26 cellular contexts compared by ENCODE assay signal in genomic region chr9:5357431-5358105, GRCh38. TPM values are rescaled to one million over a fixed set of nuclear protein-coding genes. Genes with fewer than 3 reads are reported as not detected.
"Had no signal": no experiment of that assay in that cellular context is flagged by ENCODE, and none has a peak within 500 bp of the region (broad histone marks: within the 10 kb centered on the region; RNA-seq: fewer than 3 reads in every experiment).

No MANE protein-coding gene starts in this region.

- H3K9me3 ChIP-seq: spleen, tibial nerve had no signal

- H3K27me3 Mint-ChIP-seq: activated CD8-positive, alpha-beta memory T cell treated with anti-CD3 and anti-CD28 coated beads, Interleukin-2, amount 10 ng/mL, durations not matched to agents 7 days and 5 days; activated naive CD4-positive, alpha-beta T cell treated with anti-CD3 and anti-CD28 coated beads, Interleukin-2, amount 10 ng/mL, durations not matched to agents 7 days and 5 days; activated naive CD8-positive, alpha-beta T cell treated with anti-CD3 and anti-CD28 coated beads, Interleukin-2, amount 10 ng/mL, durations not matched to agents 7 days and 5 days; naive thymus-derived CD8-positive, alpha-beta T cell had no signal

- H3K4me1 Mint-ChIP-seq: neural crest cell had no signal

- H3K27me3 ChIP-seq: foreskin keratinocyte, spleen, tibial nerve had no signal

- H3K4me3 Mint-ChIP-seq: activated CD8-positive, alpha-beta memory T cell treated with anti-CD3 and anti-CD28 coated beads, Interleukin-2, amount 10 ng/mL, durations not matched to agents 7 days and 5 days; activated CD8-positive, alpha-beta T cell treated with anti-CD3 and anti-CD28 coated beads, Interleukin-2, amount 10 ng/mL, durations not matched to agents 7 days and 5 days; activated naive CD4-positive, alpha-beta T cell treated with anti-CD3 and anti-CD28 coated beads, Interleukin-2, amount 10 ng/mL, durations not matched to agents 7 days and 5 days; activated naive CD8-positive, alpha-beta T cell treated with anti-CD3 and anti-CD28 coated beads, Interleukin-2, amount 10 ng/mL, durations not matched to agents 7 days and 5 days; mesothelial cell of epicardium; naive thymus-derived CD8-positive, alpha-beta T cell; neural crest cell had no signal

- H3K79me2 ChIP-seq: parathyroid adenoma had no signal

- H3K9ac ChIP-seq: parathyroid adenoma had no signal

- H3K4me3 ChIP-seq: spleen, tibial nerve had no signal

- H2AFZ ChIP-seq: parathyroid adenoma had no signal

- H3K9me3 Mint-ChIP-seq: neural crest cell had no signal

- ATAC-seq: activated CD8-positive, alpha-beta memory T cell treated with anti-CD3 and anti-CD28 coated beads, Interleukin-2, amount 10 ng/mL, durations not matched to agents 7 days and 5 days; activated CD8-positive, alpha-beta T cell treated with anti-CD3 and anti-CD28 coated beads, Interleukin-2, amount 10 ng/mL, durations not matched to agents 7 days and 5 days; esophagus mucosa; foreskin keratinocyte; naive thymus-derived CD8-positive, alpha-beta T cell had no signal

- H3K27ac Mint-ChIP-seq: activated CD8-positive, alpha-beta memory T cell treated with anti-CD3 and anti-CD28 coated beads, Interleukin-2, amount 10 ng/mL, durations not matched to agents 7 days and 5 days; activated CD8-positive, alpha-beta T cell treated with anti-CD3 and anti-CD28 coated beads, Interleukin-2, amount 10 ng/mL, durations not matched to agents 7 days and 5 days; activated naive CD4-positive, alpha-beta T cell treated with anti-CD3 and anti-CD28 coated beads, Interleukin-2, amount 10 ng/mL, durations not matched to agents 7 days and 5 days; activated naive CD8-positive, alpha-beta T cell treated with anti-CD3 and anti-CD28 coated beads, Interleukin-2, amount 10 ng/mL, durations not matched to agents 7 days and 5 days; mesothelial cell of epicardium had no signal

- H3K27ac ChIP-seq: foreskin keratinocyte, parathyroid adenoma, spleen, tibial nerve had no signal

- DNase-seq: activated CD4-positive, alpha-beta T cell treated with anti-CD3 and anti-CD28 coated beads, Interleukin-2, amount 50 U/mL, for 1 hour; activated CD4-positive, CD25-positive, alpha-beta regulatory T cell treated with anti-CD3 and anti-CD28 coated beads, Interleukin-2, amount 50 U/mL, for 72 hours; activated CD8-positive, alpha-beta memory T cell treated with anti-CD3 and anti-CD28 coated beads, Interleukin-2, amount 10 ng/mL, durations not matched to agents 7 days and 5 days; activated CD8-positive, alpha-beta T cell treated with anti-CD3 and anti-CD28 coated beads, Interleukin-2, amount 10 ng/mL, durations not matched to agents 7 days and 5 days; activated effector memory CD4-positive, alpha-beta T cell treated with anti-CD3 and anti-CD28 coated beads, Interleukin-2, amount 50 U/mL, for 16 hours; activated naive CD4-positive, alpha-beta T cell treated with anti-CD3 and anti-CD28 coated beads, Interleukin-2, amount 10 ng/mL, durations not matched to agents 7 days and 5 days; activated naive CD8-positive, alpha-beta T cell treated with anti-CD3 and anti-CD28 coated beads, Interleukin-2, amount 10 ng/mL, durations not matched to agents 7 days and 5 days; amniotic stem cell; central memory CD4-positive, alpha-beta T cell; foreskin keratinocyte; islet precursor cell; naive thymus-derived CD8-positive, alpha-beta T cell; occipital lobe; spleen; stimulated activated naive CD4-positive, alpha-beta T cell treated with Interleukin-2 at 50 U/mL for 16 hours; T-helper 2 cell had no signal

- H3K4me1 ChIP-seq: foreskin keratinocyte had no signal

RNA-seq across cellular contexts. Expression of gene RLN1, which starts 17.9 kb away (rescaled TPM):
- total RNA-seq: esophagus mucosa, glomerular endothelial cell, pulmonary artery endothelial cell, temporal lobe, tibial nerve had no signal
- polyA plus RNA-seq: liver, urinary bladder had no signal

RNA-seq across cellular contexts. Expression of gene RLN2, which starts 53.1 kb away (rescaled TPM):
- total RNA-seq: esophagus mucosa, glomerular endothelial cell, occipital lobe, pulmonary artery endothelial cell, temporal lobe, tibial nerve, urinary bladder had no signal
- polyA plus RNA-seq: liver had no signal
